Comparison of ENCODE assay signal across 25 cellular contexts in the genomic region with DNA sequence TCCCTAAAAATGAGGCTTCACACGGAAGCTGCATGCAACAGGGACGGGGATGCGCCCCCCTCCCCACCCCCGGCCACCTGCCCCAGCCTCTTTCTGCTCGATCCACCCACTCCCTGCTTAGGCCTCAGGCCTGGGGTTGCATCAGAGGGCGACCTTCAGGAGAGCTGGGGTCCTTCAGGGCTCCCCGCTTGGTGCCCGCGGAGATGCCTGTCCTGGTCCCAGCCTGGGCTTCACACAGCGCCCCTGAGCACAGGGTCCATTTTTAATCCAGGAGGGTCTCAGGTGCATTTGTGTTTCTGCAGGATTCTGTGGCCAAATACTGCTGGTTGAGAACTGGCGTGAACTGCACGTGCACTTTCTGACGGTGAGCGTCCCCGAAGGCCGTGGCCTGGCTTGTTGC.
"Had no signal": no experiment of that assay in that cellular context is flagged by ENCODE, and none has a peak within 500 bp of the region (broad histone marks: within the 10 kb centered on the region; RNA-seq: fewer than 3 reads in every experiment).

No MANE protein-coding gene starts in this region.

- H3K4me3 ChIP-seq: SJSA1 had no signal

- H3K9me3 ChIP-seq: SJSA1 had no signal

- H3K36me3 Mint-ChIP-seq: activated CD8-positive, alpha-beta memory T cell treated with anti-CD3 and anti-CD28 coated beads, Interleukin-2, amount 10 ng/mL, durations not matched to agents 7 days and 5 days; activated naive CD4-positive, alpha-beta T cell treated with anti-CD3 and anti-CD28 coated beads, Interleukin-2, amount 50 U/mL, for 72 hours had no signal

- ATAC-seq: activated CD8-positive, alpha-beta memory T cell treated with anti-CD3 and anti-CD28 coated beads, Interleukin-2, amount 10 ng/mL, durations not matched to agents 7 days and 5 days; activated naive CD4-positive, alpha-beta T cell treated with anti-CD3 and anti-CD28 coated beads, Interleukin-2, amount 50 U/mL, for 72 hours; activated naive CD8-positive, alpha-beta T cell treated with anti-CD3 and anti-CD28 coated beads, Interleukin-2, amount 50 U/mL, for 24 hours; Panc1 had no signal

- H3K27me3 ChIP-seq: SJSA1 had no signal

- DNase-seq: activated CD4-positive, alpha-beta T cell treated with anti-CD3 and anti-CD28 coated beads for 48 hours; activated CD4-positive, alpha-beta T cell treated with anti-CD3 and anti-CD28 coated beads, Interleukin-2, amount 50 U/mL, for 4 hours; activated CD4-positive, CD25-positive, alpha-beta regulatory T cell treated with anti-CD3 and anti-CD28 coated beads, Interleukin-2, amount 50 U/mL, for 72 hours; activated CD8-positive, alpha-beta memory T cell treated with anti-CD3 and anti-CD28 coated beads, Interleukin-2, amount 10 ng/mL, durations not matched to agents 7 days and 5 days; activated naive CD8-positive, alpha-beta T cell treated with anti-CD3 and anti-CD28 coated beads, Interleukin-2, amount 50 U/mL, for 24 hours; amygdala; Karpas-422; MM.1S; NCI-H1105 treated with DMSO at 0.1 percent for 48 hours; NCI-H1436 treated with DMSO at 0.1 percent for 48 hours; NCI-H187; NCI-H2081; NCI-H510A treated with DMSO at 0.1 percent for 48 hours; NCI-H69; NK-92 treated with Interleukin-12 subunit alpha and Interleukin-12 subunit beta, amount 100 ng/mL, for 24 hours; OCI-M1; Right ventricle myocardium superior; RPMI8226 had no signal

- FAIRE-seq: astrocyte had no signal

- H3K4me1 Mint-ChIP-seq: activated CD8-positive, alpha-beta memory T cell treated with anti-CD3 and anti-CD28 coated beads, Interleukin-2, amount 10 ng/mL, durations not matched to agents 7 days and 5 days; activated naive CD8-positive, alpha-beta T cell treated with anti-CD3 and anti-CD28 coated beads, Interleukin-2, amount 50 U/mL, for 24 hours; brain; central memory CD8-positive, alpha-beta T cell had no signal

- H3K27me3 Mint-ChIP-seq: activated CD8-positive, alpha-beta memory T cell treated with anti-CD3 and anti-CD28 coated beads, Interleukin-2, amount 10 ng/mL, durations not matched to agents 7 days and 5 days; activated naive CD8-positive, alpha-beta T cell treated with anti-CD3 and anti-CD28 coated beads, Interleukin-2, amount 50 U/mL, for 24 hours; brain; central memory CD8-positive, alpha-beta T cell had no signal

- H3K27ac ChIP-seq: SJSA1 had no signal

- H3K4me3 Mint-ChIP-seq: activated CD8-positive, alpha-beta memory T cell treated with anti-CD3 and anti-CD28 coated beads, Interleukin-2, amount 10 ng/mL, durations not matched to agents 7 days and 5 days; activated naive CD8-positive, alpha-beta T cell treated with anti-CD3 and anti-CD28 coated beads, Interleukin-2, amount 50 U/mL, for 24 hours; brain; central memory CD8-positive, alpha-beta T cell; T-helper 1 cell treated with Interleukin-12 subunit alpha and Interleukin-12 subunit beta and Interleukin-4 antibody, amounts not matched to agents 30 μg/mL and 1 μg/mL, for 36 hours had no signal

- H3K27ac Mint-ChIP-seq: activated CD8-positive, alpha-beta memory T cell treated with anti-CD3 and anti-CD28 coated beads, Interleukin-2, amount 10 ng/mL, durations not matched to agents 7 days and 5 days; activated naive CD4-positive, alpha-beta T cell treated with anti-CD3 and anti-CD28 coated beads, Interleukin-2, amount 50 U/mL, for 72 hours; activated naive CD8-positive, alpha-beta T cell treated with anti-CD3 and anti-CD28 coated beads, Interleukin-2, amount 50 U/mL, for 24 hours; brain; T-helper 1 cell treated with Interleukin-12 subunit alpha and Interleukin-12 subunit beta and Interleukin-4 antibody, amounts not matched to agents 30 μg/mL and 1 μg/mL, for 36 hours had no signal

- H3K4me1 ChIP-seq: SJSA1 had no signal

- H3K9me3 Mint-ChIP-seq: activated naive CD4-positive, alpha-beta T cell treated with anti-CD3 and anti-CD28 coated beads, Interleukin-2, amount 50 U/mL, for 72 hours; activated naive CD8-positive, alpha-beta T cell treated with anti-CD3 and anti-CD28 coated beads, Interleukin-2, amount 50 U/mL, for 24 hours; brain; central memory CD8-positive, alpha-beta T cell; T-helper 1 cell treated with Interleukin-12 subunit alpha and Interleukin-12 subunit beta and Interleukin-4 antibody, amounts not matched to agents 30 μg/mL and 1 μg/mL, for 36 hours had no signal
